Comparison of ENCODE assay signal across 8 cellular contexts in genomic region chr4:139734201-139734874, GRCh38.
DNase-seq lines count a peak whose midpoint lies in the region; ATAC-seq and TF ChIP-seq lines count a peak whose summit lies in the region.

No MANE protein-coding gene starts in this region.

- DNase-seq in T-helper 1 cell (no peak), T-helper 17 cell (no peak), foreskin fibroblast (peak; percentile 45 to 80), osteoblast (ENCODE audit: insufficient read length, low spot score, missing footprints) (peak; percentile 81)
- DNase-seq in activated CD8-positive, alpha-beta memory T cell treated with anti-CD3 and anti-CD28 coated beads, Interleukin-2, amount 50 U/mL, for 48 hours, result no peak

- no peak overlapping the region for H3K27ac Mint-ChIP-seq in T-helper 1 cell treated with Interleukin-12 subunit alpha and Interleukin-12 subunit beta and Interleukin-4 antibody, amounts not matched to agents 30 μg/mL and 1 μg/mL, for 36 hours
- H3K27ac Mint-ChIP-seq in T-helper 17 cell, result peak overlapping the region; percentile 65

- H3K4me3 ChIP-seq in foreskin fibroblast (ENCODE audit: low read depth in 1 of 2, low read length in 2 of 2) (peak overlapping the region; percentile 48 to 65), osteoblast (ENCODE audit: insufficient read depth, low read length) (peak overlapping the region; percentile 72)

- H3K27ac ChIP-seq in osteoblast (ENCODE audit: low read depth, low read length), result peak overlapping the region; percentile 34

- H3K36me3 ChIP-seq in osteoblast (ENCODE audit: insufficient read depth, low read length), result no peaks in the 10 kb centered on the region

- TF ChIP-seq CTCF in foreskin fibroblast (IDR thresholded peaks at IDR 0.05; ENCODE audit: low read depth, low read length) (no peak), osteoblast (IDR thresholded peaks at IDR 0.05; ENCODE audit: extremely low read depth, low read depth, low read length) (no peak)

- no peaks in the 10 kb centered on the region for H4K20me1 ChIP-seq in osteoblast (ENCODE audit: insufficient read depth, low read length)

- H3K27me3 ChIP-seq in osteoblast (ENCODE audit: insufficient read depth, low read length), result peaks cover 42% of the 10 kb centered on the region

- H2AFZ ChIP-seq in osteoblast (ENCODE audit: low read length), result peak overlapping the region; percentile 88

- no peaks in the 10 kb centered on the region for H3K9me3 ChIP-seq in T-helper 17 cell (ENCODE audit: control insufficient read depth, low read length, poor library complexity, severe bottlenecking)
- no peaks in the 10 kb centered on the region for H3K9me3 ChIP-seq in osteoblast (ENCODE audit: low read depth, low read length)

- no peaks in the 10 kb centered on the region for H3K9me3 Mint-ChIP-seq in T-helper 1 cell treated with Interleukin-12 subunit alpha and Interleukin-12 subunit beta and Interleukin-4 antibody, amounts not matched to agents 30 μg/mL and 1 μg/mL, for 36 hours

- H3K79me2 ChIP-seq in osteoblast (ENCODE audit: insufficient read depth, low read length), result no peaks in the 10 kb centered on the region

- H3K27me3 Mint-ChIP-seq in T-helper 1 cell treated with Interleukin-12 subunit alpha and Interleukin-12 subunit beta and Interleukin-4 antibody, amounts not matched to agents 30 μg/mL and 1 μg/mL, for 36 hours (ENCODE audit: low read depth), result peaks cover 55% of the 10 kb centered on the region
- peaks cover 70% of the 10 kb centered on the region for H3K27me3 Mint-ChIP-seq in T-helper 17 cell

- peak overlapping the region; percentile 90 for H3K4me2 ChIP-seq in osteoblast (ENCODE audit: insufficient read depth, low read length)

- no peaks in the 10 kb centered on the region for H3K36me3 Mint-ChIP-seq in T-helper 1 cell treated with Interleukin-12 subunit alpha and Interleukin-12 subunit beta and Interleukin-4 antibody, amounts not matched to agents 30 μg/mL and 1 μg/mL, for 36 hours (ENCODE audit: low read depth)
- H3K36me3 Mint-ChIP-seq in T-helper 17 cell (ENCODE audit: low read depth), result peaks cover 7% of the 10 kb centered on the region

- H3K4me3 Mint-ChIP-seq in T-helper 1 cell treated with Interleukin-12 subunit alpha and Interleukin-12 subunit beta and Interleukin-4 antibody, amounts not matched to agents 30 μg/mL and 1 μg/mL, for 36 hours, result peak overlapping the region; percentile 63
- H3K4me3 Mint-ChIP-seq in T-helper 17 cell, result peak overlapping the region; percentile 68

- peaks cover 15% of the 10 kb centered on the region for H3K4me1 ChIP-seq in osteoblast (ENCODE audit: insufficient read depth, low read length)

- ATAC-seq in T-helper 17 cell (no peak), HG03175 (IDR thresholded peaks at IDR 0.05; ENCODE audit: unreplicated experiment) (no peak), GM18873 (IDR thresholded peaks at IDR 0.05; ENCODE audit: low FRiP score, unreplicated experiment) (no peak)

- H3K4me1 Mint-ChIP-seq in T-helper 1 cell treated with Interleukin-12 subunit alpha and Interleukin-12 subunit beta and Interleukin-4 antibody, amounts not matched to agents 30 μg/mL and 1 μg/mL, for 36 hours (ENCODE audit: low read depth), result peaks cover 6% of the 10 kb centered on the region
- peaks cover 5% of the 10 kb centered on the region for H3K4me1 Mint-ChIP-seq in T-helper 17 cell

Comparison
In these comparisons a context has a peak if more than half of its experiments do, and no peak if none do; other contexts are left out.
1. DNase-seq: peak in foreskin fibroblast (2 of 2) and osteoblast (single experiment); none in T-helper 1 cell (0 of 5), T-helper 17 cell (0 of 3) and activated CD8-positive, alpha-beta memory T cell treated with anti-CD3 and anti-CD28 coated beads, Interleukin-2, amount 50 U/mL, for 48 hours (single experiment).